Comparison of ENCODE assay signal across 23 cellular contexts in genomic region chr6:129634411-129635230, GRCh38.
DNase-seq lines count a peak whose midpoint lies in the region; ATAC-seq, FAIRE-seq and TF ChIP-seq lines count a peak whose summit lies in the region.
"Had no signal": no experiment of that assay in that cellular context is flagged by ENCODE, and none has a peak within 500 bp of the region (broad histone marks: within the 10 kb centered on the region; RNA-seq: fewer than 3 reads in every experiment).

No MANE protein-coding gene starts in this region.

- ATAC-seq in GM18909 (IDR thresholded peaks at IDR 0.05; ENCODE audit: poor library complexity, unreplicated experiment) = peak; percentile 52
- ATAC-seq in HG03354 (IDR thresholded peaks at IDR 0.05; ENCODE audit: poor library complexity, severe bottlenecking, unreplicated experiment) = peak; percentile 67
- no peak for ATAC-seq in naive thymus-derived CD4-positive, alpha-beta T cell
- ATAC-seq: activated CD4-positive, alpha-beta T cell treated with anti-CD3 and anti-CD28 coated beads for 36 hours; activated naive CD4-positive, alpha-beta T cell treated with anti-CD3 and anti-CD28 coated beads, Interleukin-2, amount 50 U/mL, for 72 hours; stimulated activated naive B cell treated with anti-CD40 and anti-IgM and Interleukin-4, amounts not matched to agents 10 μg/mL and 1 μg/mL and 100 μg/mL, for 72 hours; T-cell had no signal

- peaks cover 45% of the 10 kb centered on the region for H3K79me2 ChIP-seq in osteoblast (ENCODE audit: insufficient read depth, low read length)

- peak; percentile 16 for DNase-seq in astrocyte of the spinal cord (ENCODE audit: low read depth, low spot score)
- DNase-seq in osteoblast (ENCODE audit: insufficient read length, low spot score, missing footprints) = no peak
- no peak for DNase-seq in NCI-H1092 treated with DMSO at 0.1 percent for 48 hours (lab: John Stamatoyannopoulos, UW)
- DNase-seq in activated CD8-positive, alpha-beta memory T cell treated with anti-CD3 and anti-CD28 coated beads, Interleukin-2, amount 50 U/mL, for 4 hours = no peak
- DNase-seq in HTR-8/SVneo (ENCODE audit: insufficient read length, low spot score) = no peak
- no peak for DNase-seq in naive thymus-derived CD4-positive, alpha-beta T cell
- DNase-seq: activated CD4-positive, alpha-beta T cell treated with anti-CD3 and anti-CD28 coated beads for 36 hours; CD4-positive, alpha-beta memory T cell; cerebellar nuclear complex; Kasumi-1; NCI-H1105; NCI-H2081 treated with DMSO at 0.1 percent for 48 hours; nephron progenitor cell; stimulated activated CD4-positive, alpha-beta T cell treated with anti-CD3 and anti-CD28 coated beads, Interleukin-1b, Interleukin-23, amount 100 ng/mL, for 48 hours; stimulated activated naive B cell treated with anti-CD40 and anti-IgM and Interleukin-4, amounts not matched to agents 10 μg/mL and 1 μg/mL and 100 μg/mL, for 72 hours; T-cell had no signal

- H3K4me2 ChIP-seq in osteoblast (ENCODE audit: insufficient read depth, low read length) = no peak overlapping the region

- H3K4me1 Mint-ChIP-seq in naive thymus-derived CD4-positive, alpha-beta T cell = peaks cover 0 to 3% (median 0%) of the 10 kb centered on the region in 7 donors
- H3K4me1 Mint-ChIP-seq: stimulated activated naive B cell treated with anti-CD40 and anti-IgM and Interleukin-4, amounts not matched to agents 10 μg/mL and 1 μg/mL and 100 μg/mL, for 72 hours had no signal

- CTCF ChIA-PET in naive thymus-derived CD4-positive, alpha-beta T cell (lab: Charles Lee) = no interaction called here

- H3K36me3 ChIP-seq in osteoblast (ENCODE audit: insufficient read depth, low read length) = peaks cover 37% of the 10 kb centered on the region
- no peaks in the 10 kb centered on the region for H3K36me3 ChIP-seq in naive thymus-derived CD4-positive, alpha-beta T cell (ENCODE audit: control insufficient read depth in 2 of 3, insufficient read depth in 3 of 3, low read length in 3 of 3)
- H3K36me3 ChIP-seq: ascending aorta had no signal

- H3K27ac ChIP-seq in osteoblast (ENCODE audit: low read depth, low read length) = peak overlapping the region; percentile 0
- no peak overlapping the region for H3K27ac ChIP-seq in naive thymus-derived CD4-positive, alpha-beta T cell (ENCODE audit: low read depth, low read length)
- H3K27ac ChIP-seq: ascending aorta had no signal

- peaks cover 26% of the 10 kb centered on the region for H3K4me1 ChIP-seq in osteoblast (ENCODE audit: insufficient read depth, low read length)
- H3K4me1 ChIP-seq in naive thymus-derived CD4-positive, alpha-beta T cell (ENCODE audit: control insufficient read depth in 2 of 2, insufficient read depth in 2 of 2, low read length in 2 of 2) = no peaks in the 10 kb centered on the region
- H3K4me1 ChIP-seq: ascending aorta had no signal

- no peak overlapping the region for H3K4me3 Mint-ChIP-seq in naive thymus-derived CD4-positive, alpha-beta T cell
- H3K4me3 Mint-ChIP-seq: activated CD4-positive, alpha-beta T cell treated with anti-CD3 and anti-CD28 coated beads for 36 hours; activated T-helper 1 cell treated with anti-CD3 and anti-CD28 coated beads, Interleukin-12 subunit alpha, Interleukin-12 subunit beta, Interleukin-2, Interleukin-4 antibody, amounts not matched to agents 30 ng/mL and 10 ng/mL and 1 ng/mL, durations not matched to agents 14 hours and 24 hours and 36 hours; CD4-positive, alpha-beta memory T cell; mesothelial cell of epicardium; nephron progenitor cell; stimulated activated naive B cell treated with anti-CD40 and anti-IgM and Interleukin-4, amounts not matched to agents 10 μg/mL and 1 μg/mL and 100 μg/mL, for 72 hours; T-cell had no signal

- H4K20me1 ChIP-seq in osteoblast (ENCODE audit: insufficient read depth, low read length) = no peaks in the 10 kb centered on the region

- no peak overlapping the region for H3K27ac Mint-ChIP-seq in naive thymus-derived CD4-positive, alpha-beta T cell
- H3K27ac Mint-ChIP-seq: activated CD4-positive, alpha-beta T cell treated with anti-CD3 and anti-CD28 coated beads for 36 hours; activated naive CD4-positive, alpha-beta T cell treated with anti-CD3 and anti-CD28 coated beads, Interleukin-2, amount 50 U/mL, for 72 hours; activated T-helper 1 cell treated with anti-CD3 and anti-CD28 coated beads, Interleukin-12 subunit alpha, Interleukin-12 subunit beta, Interleukin-2, Interleukin-4 antibody, amounts not matched to agents 30 ng/mL and 10 ng/mL and 1 ng/mL, durations not matched to agents 14 hours and 24 hours and 36 hours; CD4-positive, alpha-beta memory T cell; mesothelial cell of epicardium; nephron progenitor cell; stimulated activated naive B cell treated with anti-CD40 and anti-IgM and Interleukin-4, amounts not matched to agents 10 μg/mL and 1 μg/mL and 100 μg/mL, for 72 hours; T-cell had no signal

- H3K27me3 Mint-ChIP-seq in naive thymus-derived CD4-positive, alpha-beta T cell = no peaks in the 10 kb centered on the region
- H3K27me3 Mint-ChIP-seq: activated CD4-positive, alpha-beta T cell treated with anti-CD3 and anti-CD28 coated beads for 36 hours; CD4-positive, alpha-beta memory T cell; stimulated activated naive B cell treated with anti-CD40 and anti-IgM and Interleukin-4, amounts not matched to agents 10 μg/mL and 1 μg/mL and 100 μg/mL, for 72 hours; T-cell had no signal

- FAIRE-seq in HTR-8/SVneo (lab: Jason Lieb, UNC) = no peak
- FAIRE-seq: GM12891 had no signal

- in situ Hi-C loops in astrocyte of the spinal cord (cut with HindIII; ENCODE audit: low sequenced_read_pairs) = no loop called here

- H3K9me3 ChIP-seq in osteoblast (ENCODE audit: low read depth, low read length) = no peaks in the 10 kb centered on the region
- no peaks in the 10 kb centered on the region for H3K9me3 ChIP-seq in naive thymus-derived CD4-positive, alpha-beta T cell (ENCODE audit: control insufficient read depth in 2 of 3, low read length in 3 of 3)
- H3K9me3 ChIP-seq: ascending aorta had no signal

- no peaks in the 10 kb centered on the region for H3K9me3 Mint-ChIP-seq in naive thymus-derived CD4-positive, alpha-beta T cell
- H3K9me3 Mint-ChIP-seq: activated naive CD4-positive, alpha-beta T cell treated with anti-CD3 and anti-CD28 coated beads, Interleukin-2, amount 50 U/mL, for 72 hours; activated T-helper 1 cell treated with anti-CD3 and anti-CD28 coated beads, Interleukin-12 subunit alpha, Interleukin-12 subunit beta, Interleukin-2, Interleukin-4 antibody, amounts not matched to agents 30 ng/mL and 10 ng/mL and 1 ng/mL, durations not matched to agents 14 hours and 24 hours and 36 hours; CD4-positive, alpha-beta memory T cell; mesothelial cell of epicardium; nephron progenitor cell; stimulated activated naive B cell treated with anti-CD40 and anti-IgM and Interleukin-4, amounts not matched to agents 10 μg/mL and 1 μg/mL and 100 μg/mL, for 72 hours; T-cell had no signal

- H3K4me3 ChIP-seq in astrocyte of the spinal cord (ENCODE audit: low read depth, low read length) (no peak overlapping the region), osteoblast (ENCODE audit: insufficient read depth, low read length) (no peak overlapping the region)
- no peak overlapping the region for H3K4me3 ChIP-seq in naive thymus-derived CD4-positive, alpha-beta T cell (ENCODE audit: low read length)
- H3K4me3 ChIP-seq: ascending aorta had no signal

- TF ChIP-seq CTCF in astrocyte of the spinal cord (IDR thresholded peaks at IDR 0.05; ENCODE audit: low read depth, low read length) (no peak), osteoblast (IDR thresholded peaks at IDR 0.05; ENCODE audit: extremely low read depth, low read depth, low read length) (no peak)

- no peaks in the 10 kb centered on the region for H3K27me3 ChIP-seq in osteoblast (ENCODE audit: insufficient read depth, low read length)
- H3K27me3 ChIP-seq in naive thymus-derived CD4-positive, alpha-beta T cell (ENCODE audit: control insufficient read depth in 2 of 2, insufficient read depth in 2 of 2, low read length in 2 of 2) = no peaks in the 10 kb centered on the region
- H3K27me3 ChIP-seq: ascending aorta had no signal

- POLR2A ChIA-PET in naive thymus-derived CD4-positive, alpha-beta T cell (lab: Charles Lee) = no interaction called here

- H3K36me3 Mint-ChIP-seq in naive thymus-derived CD4-positive, alpha-beta T cell = peaks cover 0 to 14% (median 7%) of the 10 kb centered on the region in 5 donors
- H3K36me3 Mint-ChIP-seq: activated naive CD4-positive, alpha-beta T cell treated with anti-CD3 and anti-CD28 coated beads, Interleukin-2, amount 50 U/mL, for 72 hours had no signal

- intact Hi-C loops in naive thymus-derived CD4-positive, alpha-beta T cell (cut with micrococcal nuclease) = no loop called here

- H2AFZ ChIP-seq in osteoblast (ENCODE audit: low read length) = no peak overlapping the region
